Comparison of ENCODE assay signal across 29 cellular contexts in the genomic region with DNA sequence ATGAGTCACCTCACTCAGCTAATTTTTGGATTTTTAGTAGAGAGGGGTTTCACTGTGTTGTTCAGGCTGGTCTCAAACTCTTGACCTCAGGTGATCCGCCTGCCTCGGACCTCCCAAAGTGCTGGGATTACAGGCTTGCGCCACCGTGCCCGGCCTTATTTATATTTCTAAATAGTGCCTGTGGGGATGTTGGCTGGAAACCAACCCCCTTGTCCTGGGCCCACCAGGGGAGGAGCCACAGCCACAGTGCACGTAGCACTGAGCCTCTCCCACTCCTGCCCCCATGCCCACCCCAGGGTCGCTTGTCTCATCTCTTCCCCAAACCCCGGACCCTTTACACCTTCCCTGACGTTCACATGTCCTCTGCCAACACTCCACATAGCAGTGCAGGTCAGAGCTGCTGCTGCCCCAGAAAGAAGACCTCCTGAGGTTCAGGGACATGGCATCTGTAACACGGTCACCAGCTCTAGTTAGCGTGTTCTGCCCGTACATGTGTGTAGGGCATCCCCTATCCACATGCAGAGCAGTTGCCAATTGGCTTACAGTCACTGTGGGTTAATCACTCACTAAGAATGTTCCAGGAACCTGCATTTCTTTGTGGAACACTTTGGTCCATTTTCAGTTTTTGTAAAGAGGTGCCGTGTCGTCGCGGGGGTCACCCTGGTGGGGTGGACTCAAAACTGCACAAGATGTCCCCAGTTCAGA. TPM values are rescaled to one million over a fixed set of nuclear protein-coding genes. Genes with fewer than 3 reads are reported as not detected.
"Had no signal": no experiment of that assay in that cellular context is flagged by ENCODE, and none has a peak within 500 bp of the region (broad histone marks: within the 10 kb centered on the region; RNA-seq: fewer than 3 reads in every experiment).

No MANE protein-coding gene starts in this region.

- H3K36me3 Mint-ChIP-seq: activated naive CD8-positive, alpha-beta T cell treated with anti-CD3 and anti-CD28 coated beads, Interleukin-2, amount 10 ng/mL, durations not matched to agents 7 days and 5 days; T-cell had no signal

- H3K36me3 ChIP-seq: breast epithelium had no signal

- H3K27me3 ChIP-seq: adrenal gland, breast epithelium had no signal

- H3K27ac ChIP-seq: adrenal gland, breast epithelium, SK-N-MC had no signal

- H3K9me3 Mint-ChIP-seq: activated B cell treated with CpG ODN at 0.5 μM for 24 hours; activated CD4-positive, alpha-beta T cell treated with anti-CD3 and anti-CD28 coated beads, Interleukin-2, amount 10 ng/mL, durations not matched to agents 24 days and 14 days; activated naive CD8-positive, alpha-beta T cell treated with anti-CD3 and anti-CD28 coated beads, Interleukin-2, amount 10 ng/mL, durations not matched to agents 7 days and 5 days; activated T-cell treated with anti-CD3 and anti-CD28 coated beads, Interleukin-2, amount 50 U/mL, for 4 hours; activated T-helper 17 cell treated with anti-CD3 and anti-CD28 coated beads, Interleukin-2, amount 50 U/mL, for 72 hours; T-cell had no signal

- H3K4me3 ChIP-seq: adrenal gland, breast epithelium, K562, SK-N-MC had no signal

- H3K4me3 Mint-ChIP-seq: activated B cell treated with CpG ODN at 0.5 μM for 24 hours; activated CD4-positive, alpha-beta T cell treated with anti-CD3 and anti-CD28 coated beads, Interleukin-2, amount 10 ng/mL, durations not matched to agents 24 days and 14 days; activated naive CD8-positive, alpha-beta T cell treated with anti-CD3 and anti-CD28 coated beads, Interleukin-2, amount 10 ng/mL, durations not matched to agents 7 days and 5 days; activated T-cell treated with anti-CD3 and anti-CD28 coated beads, Interleukin-2, amount 50 U/mL, for 4 hours; activated T-helper 17 cell treated with anti-CD3 and anti-CD28 coated beads, Interleukin-2, amount 50 U/mL, for 72 hours; T-cell had no signal

- DNase-seq: activated B cell treated with CpG ODN at 0.5 μM for 24 hours; activated CD4-positive, alpha-beta T cell treated with anti-CD3 and anti-CD28 coated beads for 1 hour; activated CD4-positive, alpha-beta T cell treated with anti-CD3 and anti-CD28 coated beads, Interleukin-2, amount 10 ng/mL, durations not matched to agents 24 days and 14 days; activated CD4-positive, alpha-beta T cell treated with anti-CD3 and anti-CD28 coated beads, Interleukin-2, amount 50 U/mL, for 48 hours; activated gamma-delta T cell; activated naive CD4-positive, alpha-beta T cell treated with anti-CD3 and anti-CD28 coated beads, Interleukin-2, amount 50 U/mL, for 16 hours; activated naive CD8-positive, alpha-beta T cell treated with anti-CD3 and anti-CD28 coated beads, Interleukin-2, amount 10 ng/mL, durations not matched to agents 7 days and 5 days; activated T-cell treated with anti-CD3 and anti-CD28 coated beads, Interleukin-2, amount 50 U/mL, for 4 hours; adrenal gland; anterior cingulate cortex; Karpas-422; NCI-H1105 treated with DMSO at 0.1 percent for 48 hours; NCI-H1436 treated with DMSO at 0.1 percent for 48 hours; NCI-H187; NCI-H2081 treated with DMSO at 0.1 percent for 48 hours; NCI-H2171 treated with DMSO at 0.1 percent for 48 hours; NCI-H226; NCI-H526; NCI-H82; T-cell; T-helper 2 cell; T1000 had no signal

- H3K4me1 Mint-ChIP-seq: activated B cell treated with CpG ODN at 0.5 μM for 24 hours; activated CD4-positive, alpha-beta T cell treated with anti-CD3 and anti-CD28 coated beads, Interleukin-2, amount 10 ng/mL, durations not matched to agents 24 days and 14 days; activated naive CD8-positive, alpha-beta T cell treated with anti-CD3 and anti-CD28 coated beads, Interleukin-2, amount 10 ng/mL, durations not matched to agents 7 days and 5 days; activated T-helper 17 cell treated with anti-CD3 and anti-CD28 coated beads, Interleukin-2, amount 50 U/mL, for 72 hours; T-cell had no signal

- H3K27ac Mint-ChIP-seq: activated B cell treated with CpG ODN at 0.5 μM for 24 hours; activated CD4-positive, alpha-beta T cell treated with anti-CD3 and anti-CD28 coated beads, Interleukin-2, amount 10 ng/mL, durations not matched to agents 24 days and 14 days; activated naive CD8-positive, alpha-beta T cell treated with anti-CD3 and anti-CD28 coated beads, Interleukin-2, amount 10 ng/mL, durations not matched to agents 7 days and 5 days; activated T-helper 17 cell treated with anti-CD3 and anti-CD28 coated beads, Interleukin-2, amount 50 U/mL, for 72 hours; T-cell had no signal

- H3K4me1 ChIP-seq: adrenal gland, breast epithelium had no signal

- H3K9me3 ChIP-seq: adrenal gland, breast epithelium had no signal

- H3K27me3 Mint-ChIP-seq: activated B cell treated with CpG ODN at 0.5 μM for 24 hours; activated CD4-positive, alpha-beta T cell treated with anti-CD3 and anti-CD28 coated beads, Interleukin-2, amount 10 ng/mL, durations not matched to agents 24 days and 14 days had no signal

- ATAC-seq: activated T-cell treated with anti-CD3 and anti-CD28 coated beads, Interleukin-2, amount 50 U/mL, for 4 hours; activated T-helper 17 cell treated with anti-CD3 and anti-CD28 coated beads, Interleukin-2, amount 50 U/mL, for 72 hours; T-cell had no signal

RNA-seq across cellular contexts. Expression of a gene that starts 30.9 kb away (rescaled TPM):
- total RNA-seq: activated B cell treated with CpG ODN at 0.5 μM for 24 hours; activated CD4-positive, alpha-beta T cell treated with anti-CD3 and anti-CD28 coated beads, Interleukin-2, amount 10 ng/mL, durations not matched to agents 24 days and 14 days; activated naive CD8-positive, alpha-beta T cell treated with anti-CD3 and anti-CD28 coated beads, Interleukin-2, amount 10 ng/mL, durations not matched to agents 7 days and 5 days; activated T-cell treated with anti-CD3 and anti-CD28 coated beads, Interleukin-2, amount 50 U/mL, for 4 hours; activated T-helper 17 cell treated with anti-CD3 and anti-CD28 coated beads, Interleukin-2, amount 50 U/mL, for 72 hours; adrenal gland; breast epithelium; K562; OCI-LY7; RPMI7951; T-cell had no signal
- polyA plus RNA-seq: adrenal gland, K562 had no signal

RNA-seq across cellular contexts. Expression of a gene that starts 55.6 kb away (rescaled TPM):
- total RNA-seq: activated B cell treated with CpG ODN at 0.5 μM for 24 hours; activated CD4-positive, alpha-beta T cell treated with anti-CD3 and anti-CD28 coated beads, Interleukin-2, amount 10 ng/mL, durations not matched to agents 24 days and 14 days; activated naive CD8-positive, alpha-beta T cell treated with anti-CD3 and anti-CD28 coated beads, Interleukin-2, amount 10 ng/mL, durations not matched to agents 7 days and 5 days; activated T-cell treated with anti-CD3 and anti-CD28 coated beads, Interleukin-2, amount 50 U/mL, for 4 hours; activated T-helper 17 cell treated with anti-CD3 and anti-CD28 coated beads, Interleukin-2, amount 50 U/mL, for 72 hours; adrenal gland; breast epithelium; K562; NCI-H460; OCI-LY7; RPMI7951; T-cell had no signal
- polyA plus RNA-seq: adrenal gland, K562 had no signal
